Comparison of ENCODE assay signal across 1 cellular context in genomic region chr14:53882684-53883083, GRCh38.
TF ChIP-seq lines count a peak whose summit lies in the region.

No MANE protein-coding gene starts in this region.

TF ChIP-seq in HepG2, 621 proteins besides CTCF, POLR2A, EP300 and RAD21 (continued from another document and continues in another):
- no peak for TF ChIP-seq DDIT3 (CRISPR knock-in tag; IDR thresholded peaks at IDR 0.05)
- peak; percentile 20 for TF ChIP-seq ASH2L (IDR thresholded peaks at IDR 0.05; ENCODE audit: insufficient read length, low read depth, low read length)
- TF ChIP-seq, protein P1, sequence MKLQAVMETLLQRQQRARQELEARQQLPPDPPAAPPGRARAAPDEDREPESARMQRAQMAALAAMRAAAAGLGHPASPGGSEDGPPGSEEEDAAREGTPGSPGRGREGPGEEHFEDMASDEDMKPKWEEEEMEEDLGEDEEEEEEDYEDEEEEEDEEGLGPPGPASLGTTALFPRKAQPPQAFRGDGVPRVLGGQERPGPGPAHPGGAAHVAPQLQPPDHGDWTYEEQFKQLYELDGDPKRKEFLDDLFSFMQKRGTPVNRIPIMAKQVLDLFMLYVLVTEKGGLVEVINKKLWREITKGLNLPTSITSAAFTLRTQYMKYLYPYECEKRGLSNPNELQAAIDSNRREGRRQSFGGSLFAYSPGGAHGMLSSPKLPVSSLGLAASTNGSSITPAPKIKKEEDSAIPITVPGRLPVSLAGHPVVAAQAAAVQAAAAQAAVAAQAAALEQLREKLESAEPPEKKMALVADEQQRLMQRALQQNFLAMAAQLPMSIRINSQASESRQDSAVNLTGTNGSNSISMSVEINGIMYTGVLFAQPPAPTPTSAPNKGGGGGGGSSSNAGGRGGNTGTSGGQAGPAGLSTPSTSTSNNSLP (IDR thresholded peaks at IDR 0.05; ENCODE audit: low read depth, low read length): peak; percentile 45; the same call in 1 of the 2 replicates
- TF ChIP-seq AGO2 (optimal IDR thresholded peaks at IDR 0.05; ENCODE audit: low read depth, low read length): no peak
- no peak for TF ChIP-seq SUZ12 (IDR thresholded peaks at IDR 0.05; ENCODE audit: low read depth, low read length)
- TF ChIP-seq ARHGAP35 (CRISPR knock-in tag; IDR thresholded peaks at IDR 0.05; ENCODE audit: borderline replicate concordance): no peak
- TF ChIP-seq CREM (IDR thresholded peaks at IDR 0.05): peak; percentile 75
- no peak for TF ChIP-seq CREM (CRISPR knock-in tag; IDR thresholded peaks at IDR 0.05)
- no peak for TF ChIP-seq GATAD1 (CRISPR knock-in tag; IDR thresholded peaks at IDR 0.05)
- peak; percentile 32; the same call in 1 of the 2 replicates for TF ChIP-seq CEBPG (CRISPR knock-in tag; IDR thresholded peaks at IDR 0.05)
- peak; percentile 18; the same call in 1 of the 2 replicates for TF ChIP-seq NR2F6 (IDR thresholded peaks at IDR 0.05)
- 0 out of 2 replicates have a peak, but pooled peaks have one; percentile 38 for TF ChIP-seq NR2F6 (CRISPR knock-in tag; IDR thresholded peaks at IDR 0.05)
- peak; percentile 37; the same call in 1 of the 2 replicates for TF ChIP-seq HDAC2 (CRISPR knock-in tag; IDR thresholded peaks at IDR 0.05)
- TF ChIP-seq NFRKB (IDR thresholded peaks at IDR 0.05): no peak
- TF ChIP-seq NR2F1 (CRISPR knock-in tag; IDR thresholded peaks at IDR 0.05): no peak
- peak; percentile 59 for TF ChIP-seq RARA (CRISPR knock-in tag; IDR thresholded peaks at IDR 0.05)
- peak; percentile 74; the same call in 1 of the 2 replicates for TF ChIP-seq GATA4 (IDR thresholded peaks at IDR 0.05; ENCODE audit: borderline replicate concordance, low read depth)
- peak; percentile 52; the same call in 1 of the 2 replicates for TF ChIP-seq NCOA2 (CRISPR knock-in tag; IDR thresholded peaks at IDR 0.05)
- peak; percentile 39; the same call in 1 of the 2 replicates for TF ChIP-seq NCOR1 (IDR thresholded peaks at IDR 0.05; ENCODE audit: borderline replicate concordance, low read length)
- TF ChIP-seq, protein P2, sequence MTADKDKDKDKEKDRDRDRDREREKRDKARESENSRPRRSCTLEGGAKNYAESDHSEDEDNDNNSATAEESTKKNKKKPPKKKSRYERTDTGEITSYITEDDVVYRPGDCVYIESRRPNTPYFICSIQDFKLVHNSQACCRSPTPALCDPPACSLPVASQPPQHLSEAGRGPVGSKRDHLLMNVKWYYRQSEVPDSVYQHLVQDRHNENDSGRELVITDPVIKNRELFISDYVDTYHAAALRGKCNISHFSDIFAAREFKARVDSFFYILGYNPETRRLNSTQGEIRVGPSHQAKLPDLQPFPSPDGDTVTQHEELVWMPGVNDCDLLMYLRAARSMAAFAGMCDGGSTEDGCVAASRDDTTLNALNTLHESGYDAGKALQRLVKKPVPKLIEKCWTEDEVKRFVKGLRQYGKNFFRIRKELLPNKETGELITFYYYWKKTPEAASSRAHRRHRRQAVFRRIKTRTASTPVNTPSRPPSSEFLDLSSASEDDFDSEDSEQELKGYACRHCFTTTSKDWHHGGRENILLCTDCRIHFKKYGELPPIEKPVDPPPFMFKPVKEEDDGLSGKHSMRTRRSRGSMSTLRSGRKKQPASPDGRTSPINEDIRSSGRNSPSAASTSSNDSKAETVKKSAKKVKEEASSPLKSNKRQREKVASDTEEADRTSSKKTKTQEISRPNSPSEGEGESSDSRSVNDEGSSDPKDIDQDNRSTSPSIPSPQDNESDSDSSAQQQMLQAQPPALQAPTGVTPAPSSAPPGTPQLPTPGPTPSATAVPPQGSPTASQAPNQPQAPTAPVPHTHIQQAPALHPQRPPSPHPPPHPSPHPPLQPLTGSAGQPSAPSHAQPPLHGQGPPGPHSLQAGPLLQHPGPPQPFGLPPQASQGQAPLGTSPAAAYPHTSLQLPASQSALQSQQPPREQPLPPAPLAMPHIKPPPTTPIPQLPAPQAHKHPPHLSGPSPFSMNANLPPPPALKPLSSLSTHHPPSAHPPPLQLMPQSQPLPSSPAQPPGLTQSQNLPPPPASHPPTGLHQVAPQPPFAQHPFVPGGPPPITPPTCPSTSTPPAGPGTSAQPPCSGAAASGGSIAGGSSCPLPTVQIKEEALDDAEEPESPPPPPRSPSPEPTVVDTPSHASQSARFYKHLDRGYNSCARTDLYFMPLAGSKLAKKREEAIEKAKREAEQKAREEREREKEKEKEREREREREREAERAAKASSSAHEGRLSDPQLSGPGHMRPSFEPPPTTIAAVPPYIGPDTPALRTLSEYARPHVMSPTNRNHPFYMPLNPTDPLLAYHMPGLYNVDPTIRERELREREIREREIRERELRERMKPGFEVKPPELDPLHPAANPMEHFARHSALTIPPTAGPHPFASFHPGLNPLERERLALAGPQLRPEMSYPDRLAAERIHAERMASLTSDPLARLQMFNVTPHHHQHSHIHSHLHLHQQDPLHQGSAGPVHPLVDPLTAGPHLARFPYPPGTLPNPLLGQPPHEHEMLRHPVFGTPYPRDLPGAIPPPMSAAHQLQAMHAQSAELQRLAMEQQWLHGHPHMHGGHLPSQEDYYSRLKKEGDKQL (CRISPR knock-in tag; IDR thresholded peaks at IDR 0.05; ENCODE audit: low read depth): no peak
- TF ChIP-seq SOX5 (CRISPR knock-in tag; IDR thresholded peaks at IDR 0.05; ENCODE audit: borderline replicate concordance): peak; percentile 76; the same call in 1 of the 2 replicates
- peak; percentile 54; the same call in 1 of the 2 replicates for TF ChIP-seq ETV5 (CRISPR knock-in tag; IDR thresholded peaks at IDR 0.05; ENCODE audit: borderline replicate concordance)
- TF ChIP-seq MTERF4 (CRISPR knock-in tag; IDR thresholded peaks at IDR 0.05): no peak
- TF ChIP-seq ZFAT (CRISPR knock-in tag; conservative IDR thresholded peaks at IDR 0.05): no peak
- no peak for TF ChIP-seq CSRNP1 (CRISPR knock-in tag; IDR thresholded peaks at IDR 0.05)
- TF ChIP-seq, protein P3, sequence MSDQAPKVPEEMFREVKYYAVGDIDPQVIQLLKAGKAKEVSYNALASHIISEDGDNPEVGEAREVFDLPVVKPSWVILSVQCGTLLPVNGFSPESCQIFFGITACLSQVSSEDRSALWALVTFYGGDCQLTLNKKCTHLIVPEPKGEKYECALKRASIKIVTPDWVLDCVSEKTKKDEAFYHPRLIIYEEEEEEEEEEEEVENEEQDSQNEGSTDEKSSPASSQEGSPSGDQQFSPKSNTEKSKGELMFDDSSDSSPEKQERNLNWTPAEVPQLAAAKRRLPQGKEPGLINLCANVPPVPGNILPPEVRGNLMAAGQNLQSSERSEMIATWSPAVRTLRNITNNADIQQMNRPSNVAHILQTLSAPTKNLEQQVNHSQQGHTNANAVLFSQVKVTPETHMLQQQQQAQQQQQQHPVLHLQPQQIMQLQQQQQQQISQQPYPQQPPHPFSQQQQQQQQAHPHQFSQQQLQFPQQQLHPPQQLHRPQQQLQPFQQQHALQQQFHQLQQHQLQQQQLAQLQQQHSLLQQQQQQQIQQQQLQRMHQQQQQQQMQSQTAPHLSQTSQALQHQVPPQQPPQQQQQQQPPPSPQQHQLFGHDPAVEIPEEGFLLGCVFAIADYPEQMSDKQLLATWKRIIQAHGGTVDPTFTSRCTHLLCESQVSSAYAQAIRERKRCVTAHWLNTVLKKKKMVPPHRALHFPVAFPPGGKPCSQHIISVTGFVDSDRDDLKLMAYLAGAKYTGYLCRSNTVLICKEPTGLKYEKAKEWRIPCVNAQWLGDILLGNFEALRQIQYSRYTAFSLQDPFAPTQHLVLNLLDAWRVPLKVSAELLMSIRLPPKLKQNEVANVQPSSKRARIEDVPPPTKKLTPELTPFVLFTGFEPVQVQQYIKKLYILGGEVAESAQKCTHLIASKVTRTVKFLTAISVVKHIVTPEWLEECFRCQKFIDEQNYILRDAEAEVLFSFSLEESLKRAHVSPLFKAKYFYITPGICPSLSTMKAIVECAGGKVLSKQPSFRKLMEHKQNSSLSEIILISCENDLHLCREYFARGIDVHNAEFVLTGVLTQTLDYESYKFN (CRISPR knock-in tag; conservative IDR thresholded peaks at IDR 0.05): peak; percentile 65
- 0 out of 2 replicates have a peak, but pooled peaks have one; percentile 11 for TF ChIP-seq FOXA3 (CRISPR knock-in tag; IDR thresholded peaks at IDR 0.05)
- no peak for TF ChIP-seq SOX6 (IDR thresholded peaks at IDR 0.05)
- peak; percentile 48; the same call in 1 of the 2 replicates for TF ChIP-seq SOX6 (CRISPR knock-in tag; IDR thresholded peaks at IDR 0.05)
- TF ChIP-seq HMGXB3 (CRISPR knock-in tag; IDR thresholded peaks at IDR 0.05; ENCODE audit: borderline replicate concordance): no peak
- 0 out of 2 replicates have a peak, but pooled peaks have one; percentile 35 for TF ChIP-seq TCF7L2 (IDR thresholded peaks at IDR 0.05; ENCODE audit: low read depth, low read length)
- TF ChIP-seq, protein P4, sequence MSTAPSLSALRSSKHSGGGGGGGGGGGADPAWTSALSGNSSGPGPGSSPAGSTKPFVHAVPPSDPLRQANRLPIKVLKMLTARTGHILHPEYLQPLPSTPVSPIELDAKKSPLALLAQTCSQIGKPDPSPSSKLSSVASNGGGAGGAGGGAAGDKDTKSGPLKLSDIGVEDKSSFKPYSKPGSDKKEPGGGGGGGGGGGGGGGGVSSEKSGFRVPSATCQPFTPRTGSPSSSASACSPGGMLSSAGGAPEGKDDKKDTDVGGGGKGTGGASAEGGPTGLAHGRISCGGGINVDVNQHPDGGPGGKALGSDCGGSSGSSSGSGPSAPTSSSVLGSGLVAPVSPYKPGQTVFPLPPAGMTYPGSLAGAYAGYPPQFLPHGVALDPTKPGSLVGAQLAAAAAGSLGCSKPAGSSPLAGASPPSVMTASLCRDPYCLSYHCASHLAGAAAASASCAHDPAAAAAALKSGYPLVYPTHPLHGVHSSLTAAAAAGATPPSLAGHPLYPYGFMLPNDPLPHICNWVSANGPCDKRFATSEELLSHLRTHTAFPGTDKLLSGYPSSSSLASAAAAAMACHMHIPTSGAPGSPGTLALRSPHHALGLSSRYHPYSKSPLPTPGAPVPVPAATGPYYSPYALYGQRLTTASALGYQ (CRISPR knock-in tag; IDR thresholded peaks at IDR 0.05): 0 out of 2 replicates have a peak, but pooled peaks have one; percentile 25
- TF ChIP-seq TCF7 (IDR thresholded peaks at IDR 0.05; ENCODE audit: low read depth): peak; percentile 87
- no peak for TF ChIP-seq ZNF589 (CRISPR knock-in tag; conservative IDR thresholded peaks at IDR 0.05)
- no peak for TF ChIP-seq ZNF20 (CRISPR knock-in tag; IDR thresholded peaks at IDR 0.05)
- peak; percentile 21; the same call in 1 of the 2 replicates for TF ChIP-seq RXRB (CRISPR knock-in tag; IDR thresholded peaks at IDR 0.05; ENCODE audit: borderline replicate concordance)
- no peak for TF ChIP-seq ERF (CRISPR knock-in tag; IDR thresholded peaks at IDR 0.05)
